ENCODE assay signal across 23 cellular contexts in genomic region chr16:2287916-2288547, GRCh38. TPM values are rescaled to one million over a fixed set of nuclear protein-coding genes. Genes with fewer than 3 reads are reported as not detected.
"Had no signal": no experiment of that assay in that cellular context is flagged by ENCODE, and none has a peak within 500 bp of the region (broad histone marks: within the 10 kb centered on the region; RNA-seq: fewer than 3 reads in every experiment).

No MANE protein-coding gene starts in this region.

- H3K36me3 Mint-ChIP-seq: mesothelial cell of epicardium; naive B cell; natural killer cell treated with Interleukin-12 subunit alpha and Interleukin-12 subunit beta and Interleukin-15 and Interleukin-18, amount 100 ng/mL, for 72 hours; type B pancreatic cell had no signal

- H3K36me3 ChIP-seq: prostate gland had no signal

- H3K27ac ChIP-seq: esophagus squamous epithelium, prostate gland, right atrium auricular region, sigmoid colon, stomach, tibial artery had no signal

- H3K4me1 ChIP-seq: esophagus squamous epithelium, prostate gland, right atrium auricular region, sigmoid colon, stomach, tibial artery had no signal

- H3K9me3 Mint-ChIP-seq: effector memory CD8-positive, alpha-beta T cell; mesothelial cell of epicardium; naive B cell; natural killer cell treated with Interleukin-12 subunit alpha and Interleukin-12 subunit beta and Interleukin-15 and Interleukin-18, amount 100 ng/mL, for 72 hours; neural crest cell; type B pancreatic cell had no signal

- FAIRE-seq: endometrium, frontal cortex, keratinocyte had no signal

- H3K4me1 Mint-ChIP-seq: immature natural killer cell, mesothelial cell of epicardium, naive B cell, neural crest cell had no signal

- H3K4me3 Mint-ChIP-seq: effector memory CD8-positive, alpha-beta T cell; immature natural killer cell; mesothelial cell of epicardium; naive B cell; natural killer cell treated with Interleukin-12 subunit alpha and Interleukin-12 subunit beta and Interleukin-15 and Interleukin-18, amount 100 ng/mL, for 72 hours; neural crest cell; type B pancreatic cell had no signal

- H3K27me3 ChIP-seq: esophagus squamous epithelium, right atrium auricular region, sigmoid colon, stomach, tibial artery had no signal

- H3K27ac Mint-ChIP-seq: effector memory CD8-positive, alpha-beta T cell; immature natural killer cell; mesothelial cell of epicardium; natural killer cell treated with Interleukin-12 subunit alpha and Interleukin-12 subunit beta and Interleukin-15 and Interleukin-18, amount 100 ng/mL, for 72 hours; type B pancreatic cell had no signal

- DNase-seq: cerebellar nuclear complex; cortex of kidney; effector memory CD8-positive, alpha-beta T cell; erythroblast; esophagus squamous epithelium; hypothalamus; immature natural killer cell; mesenchymal stem cell; mucosa of descending colon; naive B cell; sigmoid colon; stimulated activated naive CD4-positive, alpha-beta T cell treated with Interleukin-2 at 50 U/mL for 16 hours; stomach; tibial artery had no signal

- H3K9me3 ChIP-seq: esophagus squamous epithelium, mucosa of descending colon, prostate gland, right atrium auricular region, sigmoid colon, stomach, tibial artery had no signal

- H3K27me3 Mint-ChIP-seq: effector memory CD8-positive, alpha-beta T cell; natural killer cell treated with Interleukin-12 subunit alpha and Interleukin-12 subunit beta and Interleukin-15 and Interleukin-18, amount 100 ng/mL, for 72 hours had no signal

- H3K4me3 ChIP-seq: esophagus squamous epithelium, mucosa of descending colon, prostate gland, right atrium auricular region, sigmoid colon, stomach, tibial artery had no signal

RNA-seq across cellular contexts. Expression of gene DNASE1L2, which starts 51.8 kb away (rescaled TPM):
- total RNA-seq: stomach had no signal
- polyA plus RNA-seq: immature natural killer cell had no signal
